Comparison of ENCODE assay signal across 9 cellular contexts in the genomic region with DNA sequence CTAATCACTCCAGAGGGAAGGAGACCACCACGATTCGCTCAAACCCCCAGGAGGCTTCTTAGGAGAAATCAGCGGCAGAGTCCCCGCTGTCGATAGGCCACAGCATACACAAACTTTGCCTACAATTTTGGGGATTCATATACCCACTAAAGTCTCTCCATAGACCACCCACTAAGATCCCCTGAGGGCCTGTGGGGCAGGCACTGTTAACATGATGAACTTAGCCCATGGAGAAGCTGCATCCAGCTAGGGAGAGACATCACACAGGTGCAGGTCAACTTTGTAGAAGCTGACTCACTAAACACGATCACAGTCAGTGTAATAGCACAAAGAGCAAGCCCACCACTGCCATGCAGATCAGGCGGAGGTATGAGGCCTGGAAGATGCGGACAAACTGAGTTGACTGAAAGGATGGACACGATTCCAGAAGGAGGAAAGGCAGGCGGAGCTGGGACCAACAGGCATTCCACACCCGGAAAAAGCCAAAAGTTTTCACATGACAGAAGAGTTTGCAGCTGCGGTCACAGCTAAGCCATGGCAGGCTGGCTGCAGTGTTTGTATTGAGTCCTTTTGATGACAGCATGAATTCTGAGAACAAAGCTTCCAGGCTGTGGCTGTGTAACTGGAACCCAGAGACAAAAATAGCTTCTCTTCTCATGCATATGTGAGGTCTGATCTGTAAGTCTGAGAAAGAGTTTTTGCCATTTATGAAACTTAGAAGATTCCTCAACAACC.
DNase-seq lines count a peak whose midpoint lies in the region; ATAC-seq and TF ChIP-seq lines count a peak whose summit lies in the region.
"Had no signal": no experiment of that assay in that cellular context is flagged by ENCODE, and none has a peak within 500 bp of the region (broad histone marks: within the 10 kb centered on the region; RNA-seq: fewer than 3 reads in every experiment).

No MANE protein-coding gene starts in this region.

- no peak overlapping the region for H3K9ac ChIP-seq in HUES48 (ENCODE audit: low read depth, low read length)

- H3K27ac Mint-ChIP-seq in activated T-helper 17 cell treated with anti-CD3 and anti-CD28 coated beads, Interleukin-2, amount 50 U/mL, for 72 hours, result no peak overlapping the region

- POLR2A ChIA-PET in PC-9 (lab: Charles Lee; ENCODE audit: unreplicated experiment), result no interaction called here

- in situ Hi-C loops in astrocyte of the spinal cord (cut with HindIII; ENCODE audit: low sequenced_read_pairs), result no loop called here

- BruUV-seq in PC-9 (replicated peaks; lab: Mats Ljungman, UMichigan), result no TSS peak

- H3K4me3 ChIP-seq in HUES48 (ENCODE audit: low read depth, low read length) (no peak overlapping the region), astrocyte of the spinal cord (ENCODE audit: low read depth, low read length) (no peak overlapping the region), PC-9 (no peak overlapping the region)

- H3K9me3 ChIP-seq in HUES48 (ENCODE audit: control insufficient read depth, insufficient read depth, low read length), result no peaks in the 10 kb centered on the region
- no peaks in the 10 kb centered on the region for H3K9me3 ChIP-seq in PC-9 (ENCODE audit: insufficient read depth, low read depth)

- peaks cover 15% of the 10 kb centered on the region for H3K27me3 Mint-ChIP-seq in activated T-helper 17 cell treated with anti-CD3 and anti-CD28 coated beads, Interleukin-2, amount 50 U/mL, for 72 hours

- H3K4me2 ChIP-seq in PC-9, result no peak overlapping the region

- no peaks in the 10 kb centered on the region for H3K79me2 ChIP-seq in PC-9 (ENCODE audit: low read depth)

- peaks cover 8% of the 10 kb centered on the region for H3K4me1 ChIP-seq in HUES48 (ENCODE audit: control insufficient read depth, insufficient read depth, low read length)
- H3K4me1 ChIP-seq in PC-9 (replicated peaks; ENCODE audit: insufficient read depth), result peaks cover 5% of the 10 kb centered on the region

- ATAC-seq in left ventricle myocardium superior, result peak; percentile 71
- ATAC-seq in sciatic nerve, result peak; percentile 58
- ATAC-seq in activated T-helper 17 cell treated with anti-CD3 and anti-CD28 coated beads, Interleukin-2, amount 50 U/mL, for 72 hours (replicated peaks), result no peak
- no peak for ATAC-seq in GM21737 (IDR thresholded peaks at IDR 0.05; ENCODE audit: unreplicated experiment)

- H4K20me1 ChIP-seq in PC-9 (ENCODE audit: insufficient read depth), result no peaks in the 10 kb centered on the region

- no peak for TF ChIP-seq CTCF in astrocyte of the spinal cord (IDR thresholded peaks at IDR 0.05; ENCODE audit: low read depth, low read length)
- TF ChIP-seq CTCF in PC-9 (conservative IDR thresholded peaks at IDR 0.05), result no peak

- H3K9me3 Mint-ChIP-seq in activated T-helper 17 cell treated with anti-CD3 and anti-CD28 coated beads, Interleukin-2, amount 50 U/mL, for 72 hours, result no peaks in the 10 kb centered on the region

- H2AFZ ChIP-seq in PC-9, result no peak overlapping the region

- H3K27me3 ChIP-seq in HUES48 (ENCODE audit: control insufficient read depth, insufficient read depth, low read length) (no peaks in the 10 kb centered on the region), PC-9 (ENCODE audit: insufficient read depth, low read depth) (no peaks in the 10 kb centered on the region)

- H3K27ac ChIP-seq in HUES48 (ENCODE audit: low read depth, low read length) (peak overlapping the region; percentile 77), PC-9 (no peak overlapping the region)

- DNase-seq in astrocyte of the spinal cord (ENCODE audit: low read depth, low spot score) (peak; percentile 92), left ventricle myocardium superior (peak; percentile 60), sciatic nerve (ENCODE audit: low spot score) (no peak), PC-9 (no peak)
- DNase-seq in stimulated activated naive CD4-positive, alpha-beta T cell (lab: John Stamatoyannopoulos, UW), result no peak
- DNase-seq: T-helper 2 cell had no signal

- H3K36me3 Mint-ChIP-seq in activated T-helper 17 cell treated with anti-CD3 and anti-CD28 coated beads, Interleukin-2, amount 50 U/mL, for 72 hours (ENCODE audit: low read depth), result no peaks in the 10 kb centered on the region

- no peak overlapping the region for H3K4me3 Mint-ChIP-seq in activated T-helper 17 cell treated with anti-CD3 and anti-CD28 coated beads, Interleukin-2, amount 50 U/mL, for 72 hours

- H3K36me3 ChIP-seq in HUES48 (ENCODE audit: control insufficient read depth, insufficient read depth, low read length) (no peaks in the 10 kb centered on the region), PC-9 (ENCODE audit: low read depth) (no peaks in the 10 kb centered on the region)

- H3K4me1 Mint-ChIP-seq in activated T-helper 17 cell treated with anti-CD3 and anti-CD28 coated beads, Interleukin-2, amount 50 U/mL, for 72 hours, result no peaks in the 10 kb centered on the region

- no peaks in the 10 kb centered on the region for H3F3A ChIP-seq in PC-9 (ENCODE audit: insufficient read depth, low read depth)

- CTCF ChIA-PET in PC-9 (lab: Charles Lee), result no interaction called here

- intact Hi-C loops in left ventricle myocardium superior (cut with micrococcal nuclease), result no loop called here
- intact Hi-C loops in sciatic nerve (cut with DNase I), result no loop called here
- intact Hi-C loops in PC-9 (cut with micrococcal nuclease; ENCODE audit: unreplicated experiment), result no loop called here

- no peaks in the 10 kb centered on the region for H3K9me2 ChIP-seq in PC-9 (ENCODE audit: insufficient read depth)

Comparison
In these comparisons a context has a peak if more than half of its experiments do, and no peak if none do; other contexts are left out.
1. DNase-seq: peak in astrocyte of the spinal cord (single experiment) and left ventricle myocardium superior (single experiment); none in sciatic nerve (single experiment), PC-9 (0 of 2) and stimulated activated naive CD4-positive, alpha-beta T cell (0 of 6).
2. ATAC-seq: peak in left ventricle myocardium superior (single experiment) and sciatic nerve (single experiment); none in activated T-helper 17 cell treated with anti-CD3 and anti-CD28 coated beads, Interleukin-2, amount 50 U/mL, for 72 hours (single experiment) and GM21737 (single experiment).